Comparison of ENCODE assay signal across 1 cellular context in the genomic region with DNA sequence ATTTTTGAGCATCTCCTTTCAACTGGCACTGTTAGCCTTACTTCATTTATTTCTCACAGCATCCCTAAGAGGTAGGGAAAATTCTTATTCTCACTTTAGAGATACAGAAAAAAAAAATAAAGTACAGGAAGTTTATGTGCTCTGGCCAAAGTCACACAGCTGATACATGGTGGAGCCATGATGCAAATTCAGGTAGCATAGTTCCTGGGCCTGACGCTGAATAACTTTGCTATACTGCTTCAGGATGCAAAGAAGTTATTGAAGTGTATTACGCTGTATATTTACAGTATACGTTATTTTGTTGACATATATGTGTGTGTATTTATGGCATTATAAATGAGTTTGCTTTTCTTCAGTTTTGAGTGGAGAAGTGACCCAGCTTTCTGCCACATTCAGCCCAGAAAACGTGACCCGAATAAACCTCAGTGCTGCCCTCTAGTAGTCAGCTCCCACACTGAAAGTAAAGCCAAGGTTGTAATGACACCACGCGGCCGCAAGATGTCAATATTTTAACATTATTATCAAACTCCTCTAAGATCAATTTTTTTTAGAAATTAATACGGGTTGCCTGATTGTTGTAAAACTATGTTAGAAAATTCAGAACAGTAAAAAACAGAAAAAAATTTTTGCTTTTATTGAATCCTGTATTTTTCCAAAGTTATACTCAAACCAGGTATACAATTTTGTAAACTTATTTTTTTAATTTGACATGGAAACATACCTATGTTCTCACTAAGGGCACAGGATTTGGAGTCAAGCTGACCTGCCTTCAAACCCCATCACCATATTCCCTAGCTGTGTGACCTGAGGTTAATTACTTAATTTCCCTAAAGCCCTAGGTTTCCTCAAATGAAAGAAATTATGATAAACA.
TF ChIP-seq lines count a peak whose summit lies in the region.

No MANE protein-coding gene starts in this region.

TF ChIP-seq in GM23338, 12 proteins besides CTCF, POLR2A, EP300 and RAD21 (continued from another document):
- no peak for TF ChIP-seq ZNF462 (CRISPR knock-in tag; IDR thresholded peaks at IDR 0.05)
- no peak for TF ChIP-seq EZH2 (IDR thresholded peaks at IDR 0.05; ENCODE audit: low read depth, unreplicated experiment)
- TF ChIP-seq REST (IDR thresholded peaks at IDR 0.05; ENCODE audit: unreplicated experiment) = no peak
- no peak for TF ChIP-seq STAT1 (IDR thresholded peaks at IDR 0.05; ENCODE audit: unreplicated experiment)
